Comparison of ENCODE assay signal across 1 cellular context in genomic region chr1:28518000-28518744, GRCh38.
TF ChIP-seq lines count a peak whose summit lies in the region.

No MANE protein-coding gene starts in this region.

TF ChIP-seq in K562, 482 proteins besides CTCF, POLR2A, EP300 and RAD21 (continued from another document and continues in another):
- 0 out of 2 replicates have a peak, but pooled peaks have one; percentile 81 for TF ChIP-seq RBM15 (IDR thresholded peaks at IDR 0.05; ENCODE audit: insufficient read depth, low read length)
- TF ChIP-seq HMBOX1 (IDR thresholded peaks at IDR 0.05) = no peak
- TF ChIP-seq CBFB (CRISPR knock-in tag; IDR thresholded peaks at IDR 0.05) = no peak
- peak; percentile 85 for TF ChIP-seq NFIC (IDR thresholded peaks at IDR 0.05)
- TF ChIP-seq PKNOX1 (IDR thresholded peaks at IDR 0.05) = no peak
- no peak for TF ChIP-seq RERE (CRISPR knock-in tag; IDR thresholded peaks at IDR 0.05; ENCODE audit: borderline replicate concordance)
- TF ChIP-seq MED1 (CRISPR knock-in tag; IDR thresholded peaks at IDR 0.05; ENCODE audit: borderline replicate concordance) = no peak
- TF ChIP-seq RUNX1 (IDR thresholded peaks at IDR 0.05; ENCODE audit: low read depth) = no peak
- TF ChIP-seq PATZ1 (CRISPR knock-in tag; IDR thresholded peaks at IDR 0.05; ENCODE audit: borderline replicate concordance) = peak; percentile 90
- TF ChIP-seq ZNF778 (CRISPR knock-in tag; IDR thresholded peaks at IDR 0.05) = no peak
- TF ChIP-seq TARDBP (IDR thresholded peaks at IDR 0.05) = peak; percentile 69; the same call in 1 of the 2 replicates
- no peak for TF ChIP-seq CBFA2T2 (conservative IDR thresholded peaks at IDR 0.05)
- TF ChIP-seq ZNF140 (CRISPR knock-in tag; IDR thresholded peaks at IDR 0.05) = no peak
- TF ChIP-seq ZNF518B (CRISPR knock-in tag; IDR thresholded peaks at IDR 0.05) = no peak
- no peak for TF ChIP-seq IRF2 (CRISPR knock-in tag; IDR thresholded peaks at IDR 0.05)
- TF ChIP-seq EHMT2 (IDR thresholded peaks at IDR 0.05) = no peak
- no peak for TF ChIP-seq ZNF280A (IDR thresholded peaks at IDR 0.05; ENCODE audit: low read depth, partially characterized antibody)
- TF ChIP-seq ZNF133 (CRISPR knock-in tag; IDR thresholded peaks at IDR 0.05) = no peak
- TF ChIP-seq STAG1 (CRISPR knock-in tag; IDR thresholded peaks at IDR 0.05; ENCODE audit: borderline replicate concordance) = no peak; the same call in 1 of the 2 replicates
- TF ChIP-seq ZBTB5 (IDR thresholded peaks at IDR 0.05) = 0 out of 2 replicates have a peak, but pooled peaks have one; percentile 45
- TF ChIP-seq BCOR (IDR thresholded peaks at IDR 0.05) = no peak
- TF ChIP-seq ZNF277 (CRISPR knock-in tag; IDR thresholded peaks at IDR 0.05; ENCODE audit: borderline replicate concordance) = no peak
- TF ChIP-seq ZNF77 (CRISPR knock-in tag; IDR thresholded peaks at IDR 0.05) = no peak; the same call in 1 of the 2 replicates
- no peak for TF ChIP-seq MCM2 (IDR thresholded peaks at IDR 0.05; ENCODE audit: low read depth)
- peak; percentile 92 for TF ChIP-seq ZFX (CRISPR knock-in tag; IDR thresholded peaks at IDR 0.05)
- TF ChIP-seq ZNF347 (CRISPR knock-in tag; IDR thresholded peaks at IDR 0.05; ENCODE audit: low read depth) = no peak
- TF ChIP-seq ELK1 (CRISPR knock-in tag; IDR thresholded peaks at IDR 0.05) = no peak
- no peak; the same call in 1 of the 2 replicates for TF ChIP-seq KLF13 (tag; IDR thresholded peaks at IDR 0.05; ENCODE audit: borderline replicate concordance, low read depth)
- TF ChIP-seq ZNF134 (CRISPR knock-in tag; conservative IDR thresholded peaks at IDR 0.05) = no peak
- TF ChIP-seq ZNF41 (CRISPR knock-in tag; conservative IDR thresholded peaks at IDR 0.05) = no peak
- TF ChIP-seq ELK3 (CRISPR knock-in tag; IDR thresholded peaks at IDR 0.05) = no peak
- TF ChIP-seq HMG20B (CRISPR knock-in tag; IDR thresholded peaks at IDR 0.05) = no peak
- no peak; the same call in 1 of the 2 replicates for TF ChIP-seq ETS1 (conservative IDR thresholded peaks at IDR 0.05; ENCODE audit: control insufficient read depth, low read depth, low read length)
